Comparison of ENCODE assay signal across 9 cellular contexts in the genomic region with DNA sequence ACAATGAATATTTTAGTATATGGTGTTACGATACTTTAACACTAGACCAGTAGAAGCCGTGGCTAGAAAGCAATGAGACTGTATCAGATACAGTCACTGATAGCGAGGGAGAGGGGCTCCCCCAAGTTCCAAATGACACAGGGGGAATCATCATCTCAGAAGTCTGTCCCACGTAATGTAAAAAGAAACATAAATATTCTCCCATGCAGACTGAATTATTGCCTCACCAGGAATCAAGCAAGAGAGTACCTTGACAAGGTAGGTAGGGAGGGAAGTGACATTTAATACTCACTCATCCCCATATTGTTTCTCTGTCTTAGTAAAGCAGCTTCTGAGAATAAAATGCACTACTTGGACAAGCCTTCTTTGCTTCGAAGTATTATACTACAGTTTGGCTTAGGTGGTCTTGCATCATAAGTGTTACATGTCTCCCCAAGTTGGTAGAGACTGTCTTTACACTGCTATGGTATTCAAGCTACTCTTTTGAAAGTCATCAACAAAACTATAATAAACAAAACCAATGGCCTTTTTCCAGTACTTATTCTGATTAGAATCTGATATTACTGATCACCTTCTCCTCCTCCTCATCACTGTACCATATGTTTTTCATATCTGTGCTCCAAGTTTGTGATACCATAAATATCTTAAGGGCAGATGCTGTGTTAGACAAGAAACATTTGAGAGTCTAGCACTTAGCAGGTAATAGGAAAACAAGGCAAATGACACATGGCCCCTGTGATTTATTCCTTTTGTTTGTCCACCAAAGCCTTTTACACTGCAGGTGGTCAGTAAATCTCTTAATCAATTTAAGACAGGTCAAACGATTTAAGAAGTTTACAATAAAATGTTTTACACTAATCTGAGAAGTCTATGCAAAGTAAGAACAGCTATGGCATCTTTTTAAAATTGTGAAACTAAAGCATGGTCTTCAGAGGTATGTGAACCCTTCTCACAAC. TPM values are rescaled to one million over a fixed set of nuclear protein-coding genes. Genes with fewer than 3 reads are reported as not detected.
A peak's percentile ranks its signal among the peaks of the same experiment; 100 is the strongest.
DNase-seq lines count a peak whose midpoint lies in the region; ATAC-seq and TF ChIP-seq lines count a peak whose summit lies in the region.
"Had no signal": no experiment of that assay in that cellular context is flagged by ENCODE, and none has a peak within 500 bp of the region (broad histone marks: within the 10 kb centered on the region; RNA-seq: fewer than 3 reads in every experiment).

No MANE protein-coding gene starts in this region.

- H3K4me1 ChIP-seq in OCI-LY7 (ENCODE audit: insufficient read depth, low read length, poor library complexity, severe bottlenecking) = peaks cover 27% of the 10 kb centered on the region
- peaks cover 0 to 64% (median 50%) of the 10 kb centered on the region in 4 donors for H3K4me1 ChIP-seq in sigmoid colon

- BruUV-seq in OCI-LY7 (replicated peaks; lab: Mats Ljungman, UMichigan) = no TSS peak

- intact Hi-C loops in OCI-LY7 (cut with micrococcal nuclease; ENCODE audit: unreplicated experiment) (no loop called here), sigmoid colon (cut with DNase I) (no loop called here), posterior cingulate gyrus (cut with DNase I) (no loop called here)

- peak overlapping the region; percentile 91 for H3K4me2 ChIP-seq in OCI-LY7 (ENCODE audit: low read length)

- TF ChIP-seq POLR2A in sigmoid colon (IDR thresholded peaks at IDR 0.05) = no peak

- H2AFZ ChIP-seq in OCI-LY7 (ENCODE audit: low read length) = no peak overlapping the region

- no peak for TF ChIP-seq EP300 in sigmoid colon (IDR thresholded peaks at IDR 0.05)

- CTCF ChIA-PET in OCI-LY7 (lab: Charles Lee; ENCODE audit: unreplicated experiment) = no interaction called here

- H3K79me2 ChIP-seq in OCI-LY7 (ENCODE audit: insufficient read depth, low read depth, low read length) = peaks cover 73% of the 10 kb centered on the region

- ATAC-seq in HG03135 (IDR thresholded peaks at IDR 0.05; ENCODE audit: unreplicated experiment) (no peak), HG03432 (IDR thresholded peaks at IDR 0.05; ENCODE audit: unreplicated experiment) (no peak)

- WGBS in sigmoid colon, 2 donors = 51 to 58% methylated on average over 6 of the region's 6 CpGs

- no peaks in the 10 kb centered on the region; the same call in 1 of the 2 replicates for H3K36me3 ChIP-seq in GM06990 (ENCODE audit: control insufficient read depth, insufficient read depth, low read length)
- H3K36me3 ChIP-seq in OCI-LY7 (ENCODE audit: insufficient read depth, low read length) = peaks cover 16% of the 10 kb centered on the region; the same call in 1 of the 2 replicates
- no peaks in the 10 kb centered on the region for H3K36me3 ChIP-seq in sigmoid colon

- POLR2A ChIA-PET in OCI-LY7 (lab: Charles Lee) = interaction anchor here (0.9 to 3.2 kb wide), 4 partner anchors 12 to 93 kb away, joined by 3 to 32 read pairs (median 6); no protein-coding TSS in a partner anchor

- H3K4me3 ChIP-seq in GM06990 (replicated peaks; ENCODE audit: low read depth, low read length) = peak overlapping the region; percentile 84
- H3K4me3 ChIP-seq in OCI-LY7 (ENCODE audit: low read depth, low read length, poor library complexity, severe bottlenecking) = peak overlapping the region; percentile 89
- peak overlapping the region; percentile 95 for H3K4me3 ChIP-seq in fibroblast of the aortic adventitia (ENCODE audit: low read depth, low read length)
- peak overlapping the region in 3 of 4 donors; percentile 77 to 91 (median 87) for H3K4me3 ChIP-seq in sigmoid colon

- TF ChIP-seq CTCF in GM06990 (IDR thresholded peaks at IDR 0.05; ENCODE audit: insufficient read depth, low read length, poor library complexity, severe bottlenecking) (no peak), OCI-LY7 (conservative IDR thresholded peaks at IDR 0.05; ENCODE audit: low read length) (no peak), fibroblast of the aortic adventitia (IDR thresholded peaks at IDR 0.05; ENCODE audit: insufficient read depth, low read length) (no peak), sigmoid colon (IDR thresholded peaks at IDR 0.05) (no peak)

- H3K27me3 ChIP-seq in GM06990 (replicated peaks; ENCODE audit: control insufficient read depth, insufficient read depth, low read length) = no peaks in the 10 kb centered on the region
- no peaks in the 10 kb centered on the region for H3K27me3 ChIP-seq in sigmoid colon

- H3K27ac ChIP-seq in OCI-LY7 (ENCODE audit: low read depth, low read length, poor library complexity, severe bottlenecking) (peak overlapping the region; percentile 74), sigmoid colon (peak overlapping the region; percentile 95 to 99 (median 98))

- H4K20me1 ChIP-seq in OCI-LY7 (ENCODE audit: insufficient read depth, low read length) = peaks cover 30% of the 10 kb centered on the region

- no peak for DNase-seq in GM06990 (ENCODE audit: extremely low read depth, insufficient read length)
- DNase-seq in OCI-LY7 (ENCODE audit: low spot score) = no peak
- peak; percentile 37 for DNase-seq in fibroblast of the aortic adventitia (ENCODE audit: low read depth)
- DNase-seq in sigmoid colon = no peak
- no peak for DNase-seq in hypothalamus (lab: John Stamatoyannopoulos, UW)
- no peak for DNase-seq in posterior cingulate gyrus
- DNase-seq: NCI-H1694 treated with DMSO at 0.1 percent for 48 hours had no signal

- no peaks in the 10 kb centered on the region for H3K9me2 ChIP-seq in OCI-LY7 (ENCODE audit: insufficient read depth, low read length)

- H3K9me3 ChIP-seq in OCI-LY7 (ENCODE audit: low read length) (no peaks in the 10 kb centered on the region), sigmoid colon (no peaks in the 10 kb centered on the region)

RNA-seq across cellular contexts. Expression of a gene that starts 2.7 kb away (rescaled TPM):
- 6.5 and 8.4 TPM in 2 replicates for total RNA-seq in OCI-LY7 (2014; rRNA removed; shearing (Covaris generic))
- total RNA-seq in OCI-LY7 (2022) (26.2 and 29.2 TPM in 2 replicates), fibroblast of the aortic adventitia (ENCODE audit: low replicate concordance) (90.2 and 251 TPM in 2 replicates), sigmoid colon (100 to 1,000 TPM; 181 to 246 (median 227) TPM)
- 100 to 1,000 TPM in 1 of 3 donors, 10 to 100 TPM in 2; 59.2 to 192 (median 62.5) TPM for polyA plus RNA-seq in sigmoid colon

RNA-seq across cellular contexts. Expression of a gene that starts 36.3 kb away (rescaled TPM):
- not detected in 2 replicates for total RNA-seq in OCI-LY7 (2014; rRNA removed; shearing (Covaris generic))
- not detected in 2 replicates for total RNA-seq in OCI-LY7 (2022)
- 0.82 and 1.1 TPM in 2 replicates for total RNA-seq in fibroblast of the aortic adventitia (ENCODE audit: low replicate concordance)
- under 1 TPM; 0.54 to 0.82 (median 0.63) TPM for total RNA-seq in sigmoid colon
- polyA plus RNA-seq in sigmoid colon = under 1 TPM in 1 of 3 donors, not detected in 2; 0.32 TPM

RNA-seq across cellular contexts. Expression of a gene that starts 58.9 kb away (rescaled TPM):
- total RNA-seq in OCI-LY7 (2014; rRNA removed; shearing (Covaris generic)) = 0.05 and 0.06 TPM in 2 replicates
- total RNA-seq in OCI-LY7 (2022) = 1.5 and 2.2 TPM in 2 replicates
- 21.0 and 22.1 TPM in 2 replicates for total RNA-seq in fibroblast of the aortic adventitia (ENCODE audit: low replicate concordance)
- 10 to 100 TPM in 3 of 4 donors, 1 to 10 TPM in 1; 7.2 to 15.5 (median 11.9) TPM for total RNA-seq in sigmoid colon
- polyA plus RNA-seq in sigmoid colon = 1 to 10 TPM in 1 of 3 donors, under 1 TPM in 2; 0.46 to 2.2 (median 0.60) TPM
